9 cellular contexts compared by ENCODE assay signal in the genomic region with DNA sequence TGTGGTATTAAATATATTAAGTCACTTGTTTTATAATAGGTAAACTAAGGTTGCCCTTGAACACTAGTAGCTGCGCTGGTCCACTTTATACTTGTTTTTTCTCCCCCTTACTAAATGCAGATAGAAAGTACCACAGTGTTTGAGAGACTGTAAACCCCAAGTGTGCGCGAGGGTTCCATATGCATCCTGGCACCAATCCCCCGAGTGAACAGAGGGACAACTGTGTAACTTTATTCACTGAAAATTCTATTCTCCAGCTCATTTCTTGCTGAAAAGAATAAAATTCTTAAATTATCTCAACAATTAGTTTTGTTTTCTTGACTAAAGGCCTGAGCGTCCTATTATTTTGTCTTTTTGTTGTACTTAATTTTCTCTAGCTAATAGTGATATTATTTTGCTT. TPM values are rescaled to one million over a fixed set of nuclear protein-coding genes. Genes with fewer than 3 reads are reported as not detected.
DNase-seq lines count a peak whose midpoint lies in the region; ATAC-seq, FAIRE-seq and TF ChIP-seq lines count a peak whose summit lies in the region.
"Had no signal": no experiment of that assay in that cellular context is flagged by ENCODE, and none has a peak within 500 bp of the region (broad histone marks: within the 10 kb centered on the region; RNA-seq: fewer than 3 reads in every experiment).

No MANE protein-coding gene starts in this region.

- ATAC-seq in GM21515 (IDR thresholded peaks at IDR 0.05; ENCODE audit: unreplicated experiment) = no peak

- peaks cover 31% of the 10 kb centered on the region for H3K79me2 ChIP-seq in neural cell (replicated peaks; ENCODE audit: insufficient read depth, low read length)

- no peak for TF ChIP-seq EP300 in neural cell (conservative IDR thresholded peaks at IDR 0.05; ENCODE audit: poor library complexity, severe bottlenecking)

- H3K4me3 ChIP-seq in BJ (ENCODE audit: low read depth, low read length) (peak overlapping the region; percentile 89), MG63 (peak overlapping the region; percentile 85), duodenal mucosa (ENCODE audit: low read depth in 1 of 2, low read length in 2 of 2) (peak overlapping the region; percentile 87 to 98), neural cell (ENCODE audit: low read length) (peak overlapping the region; percentile 87)

- in situ Hi-C loops in ACHN (cut with HindIII; ENCODE audit: low pct_ligation_motif_present, low pct_unique_long_range_greater_than_20kb, low sequenced_read_pairs) = no loop called here

- FAIRE-seq in GM12892 (lab: Jason Lieb, UNC) = no peak

- H3K4me2 ChIP-seq in neural cell (ENCODE audit: low read length) = peak overlapping the region; percentile 77

- H3K36me3 ChIP-seq in BJ (ENCODE audit: control insufficient read depth, insufficient read depth, low read length) = peaks cover 13% of the 10 kb centered on the region
- peaks cover 63% of the 10 kb centered on the region for H3K36me3 ChIP-seq in MG63
- H3K36me3 ChIP-seq in duodenal mucosa (ENCODE audit: control insufficient read depth in 1 of 2, insufficient read depth in 2 of 2, low read length in 2 of 2) = peaks cover 23 to 49% of the 10 kb centered on the region in 2 donors
- peaks cover 8% of the 10 kb centered on the region for H3K36me3 ChIP-seq in neural cell (ENCODE audit: insufficient read depth, low read length)

- H2AFZ ChIP-seq in neural cell (ENCODE audit: low read depth, low read length) = no peak overlapping the region

- DNase-seq in BJ (ENCODE audit: low read depth) = no peak
- no peak for DNase-seq in MG63
- no peak for DNase-seq in ACHN
- DNase-seq in HT-29 (ENCODE audit: low spot score) = no peak
- DNase-seq in GM12892 (ENCODE audit: insufficient read length) = no peak

- no peaks in the 10 kb centered on the region for H3K27me3 ChIP-seq in BJ (ENCODE audit: control insufficient read depth, insufficient read depth, low read length)
- no peaks in the 10 kb centered on the region for H3K27me3 ChIP-seq in MG63
- H3K27me3 ChIP-seq in duodenal mucosa (ENCODE audit: control insufficient read depth in 1 of 2, insufficient read depth in 2 of 2, low read length in 2 of 2) = no peaks in the 10 kb centered on the region
- no peaks in the 10 kb centered on the region for H3K27me3 ChIP-seq in neural cell (ENCODE audit: insufficient read depth, low read depth, low read length)

- H3K27ac ChIP-seq in duodenal mucosa (ENCODE audit: low read depth, low read length) (no peak overlapping the region), neural cell (ENCODE audit: low read length) (no peak overlapping the region)

- H3K9me3 ChIP-seq in MG63 = no peaks in the 10 kb centered on the region
- no peaks in the 10 kb centered on the region for H3K9me3 ChIP-seq in duodenal mucosa (ENCODE audit: control insufficient read depth in 1 of 2, low read length in 2 of 2)
- no peaks in the 10 kb centered on the region for H3K9me3 ChIP-seq in neural cell (ENCODE audit: low read length)

- H3K4me1 ChIP-seq in duodenal mucosa (ENCODE audit: control insufficient read depth in 1 of 2, insufficient read depth in 2 of 2, low read length in 2 of 2) = peaks cover 25 to 36% of the 10 kb centered on the region in 2 donors

- no peaks in the 10 kb centered on the region for H3F3A ChIP-seq in neural cell (ENCODE audit: insufficient read depth, low read length, poor library complexity, severe bottlenecking)

- no peak for TF ChIP-seq CTCF in BJ (IDR thresholded peaks at IDR 0.05; ENCODE audit: insufficient read depth, low read depth, low read length)
- TF ChIP-seq CTCF in neural cell (IDR thresholded peaks at IDR 0.05; ENCODE audit: poor library complexity, severe bottlenecking) = no peak

- no peaks in the 10 kb centered on the region for H4K20me1 ChIP-seq in neural cell (ENCODE audit: insufficient read depth)

- TF ChIP-seq RAD21 in neural cell (conservative IDR thresholded peaks at IDR 0.05) = no peak

- TF ChIP-seq POLR2A in GM12892 (IDR thresholded peaks at IDR 0.05; ENCODE audit: low read depth, low read length) = no peak

- H3K9ac ChIP-seq in duodenal mucosa (ENCODE audit: low read depth in 1 of 2, low read length in 2 of 2) = peak overlapping the region; percentile 20 to 99
- peak overlapping the region; percentile 82 for H3K9ac ChIP-seq in neural cell (ENCODE audit: low read length)

- CTCF ChIA-PET in BJ (lab: Yijun Ruan, JAX) = interaction anchor here (1.0 kb wide), 1 partner anchor 13 kb away, joined by 3 read pairs; the partner anchor contains the start of gene SYF2

- POLR2A ChIA-PET in BJ (lab: Charles Lee) = interaction anchor here (0.6 kb wide), 1 partner anchor 114 kb away, joined by 4 read pairs; no protein-coding TSS in a partner anchor

- no peaks in the 10 kb centered on the region for H3K9me2 ChIP-seq in neural cell (ENCODE audit: insufficient read depth, low read length)

TF ChIP-seq in neural cell, 6 proteins besides CTCF, POLR2A, EP300 and RAD21:
- TF ChIP-seq POLR2AphosphoS5 (IDR thresholded peaks at IDR 0.05) = no peak
- no peak for TF ChIP-seq SMC3 (conservative IDR thresholded peaks at IDR 0.05; ENCODE audit: poor library complexity)
- no peak for TF ChIP-seq REST (IDR thresholded peaks at IDR 0.05; ENCODE audit: borderline replicate concordance)

RNA-seq across cellular contexts. Expression of gene RSRP1, which starts 1.9 kb away (rescaled TPM):
- polyA plus RNA-seq in BJ (2011; rRNA removed) = 59.7 and 70.4 TPM in 2 replicates
- polyA minus RNA-seq in BJ (2011; rRNA and poly(A)+ RNA removed) = 42.7 and 56.1 TPM in 2 replicates
- 36.4 and 44.5 TPM in 2 replicates for total RNA-seq in MG63 (2014; rRNA removed; shearing (Covaris generic); ENCODE audit: low replicate concordance)
- 152 and 172 TPM in 2 replicates for polyA plus RNA-seq in neural cell
- 98.6 and 104 TPM in 2 replicates for polyA minus RNA-seq in neural cell
- total RNA-seq in HT-29 (2014; rRNA removed; shearing (Covaris generic)) = 99.6 and 105 TPM in 2 replicates
- 136 TPM for polyA plus RNA-seq in GM12892 (2012; ENCODE audit: missing spikeins)

RNA-seq across cellular contexts. Expression of gene SYF2, which starts 13.1 kb away (rescaled TPM):
- polyA plus RNA-seq in BJ (2011; rRNA removed) = 15.0 and 32.6 TPM in 2 replicates
- polyA minus RNA-seq in BJ (2011; rRNA and poly(A)+ RNA removed) = 3.1 and 3.3 TPM in 2 replicates
- total RNA-seq in MG63 (2014; rRNA removed; shearing (Covaris generic); ENCODE audit: low replicate concordance) = 37.8 and 40.1 TPM in 2 replicates
- polyA plus RNA-seq in neural cell = 74.6 and 94.1 TPM in 2 replicates
- 54.5 and 67.0 TPM in 2 replicates for polyA minus RNA-seq in neural cell
- 18.5 and 19.0 TPM in 2 replicates for total RNA-seq in HT-29 (2014; rRNA removed; shearing (Covaris generic))
- polyA plus RNA-seq in GM12892 (2012; ENCODE audit: missing spikeins) = 46.1 TPM

RNA-seq across cellular contexts. Expression of gene RHD, which starts 26.9 kb away (rescaled TPM):
- polyA plus RNA-seq in BJ (2011; rRNA removed) (0.10 and 0.12 TPM in 2 replicates), neural cell (not detected in 2 replicates)
- polyA minus RNA-seq in BJ (2011; rRNA and poly(A)+ RNA removed) = 0.05 TPM in 1 of 2 replicates, not detected in the other
- total RNA-seq in MG63 (2014; rRNA removed; shearing (Covaris generic); ENCODE audit: low replicate concordance) = not detected in 2 replicates
- polyA minus RNA-seq in neural cell = not detected in 2 replicates
- 0.66 TPM in 1 of 2 replicates, not detected in the other for total RNA-seq in HT-29 (2014; rRNA removed; shearing (Covaris generic))
- polyA plus RNA-seq in GM12892 (2012; ENCODE audit: missing spikeins) = 0.78 TPM
- polyA plus RNA-seq: esophagus had no signal
